8 cellular contexts compared by ENCODE assay signal in the genomic region with DNA sequence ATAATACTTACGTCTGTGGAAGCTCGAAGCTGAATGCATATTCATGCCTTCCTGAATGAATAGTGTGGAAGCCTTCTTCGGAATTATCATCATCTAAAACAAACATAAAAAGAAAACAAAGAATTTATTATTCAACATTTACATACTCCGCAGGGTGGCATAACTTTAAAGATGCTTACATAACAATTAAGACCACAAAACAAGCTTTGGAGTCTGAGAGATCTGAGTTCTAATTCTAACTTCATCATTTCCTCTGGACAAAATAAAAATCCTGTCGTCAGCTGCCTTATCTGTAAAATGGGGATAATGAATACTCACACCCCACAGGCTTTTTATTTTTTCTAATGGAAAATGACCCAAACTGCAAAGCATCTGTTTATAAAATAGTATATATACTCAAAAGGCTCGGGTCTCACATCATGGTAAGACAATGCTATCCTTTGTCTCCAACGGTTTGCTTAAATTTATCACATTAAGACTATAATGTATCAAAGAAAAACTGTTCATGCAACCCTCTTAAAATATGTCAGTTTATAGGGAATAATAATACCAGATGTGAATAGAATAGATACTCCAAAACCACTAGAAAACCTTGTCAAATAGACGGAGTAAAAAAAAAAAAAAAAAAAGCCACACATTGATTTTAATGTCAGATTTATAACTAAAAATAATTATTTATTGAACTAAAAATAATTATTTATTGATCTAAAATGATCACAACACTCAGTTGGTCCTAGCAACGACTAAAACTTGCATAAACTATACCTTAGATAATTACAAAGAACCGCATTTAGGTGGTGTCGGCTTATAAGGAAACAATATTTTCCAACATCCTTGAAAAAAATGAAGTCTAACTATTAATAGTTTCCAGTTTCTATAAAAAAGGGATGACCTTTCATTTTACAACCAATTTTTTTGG. TPM values are rescaled to one million over a fixed set of nuclear protein-coding genes. Genes with fewer than 3 reads are reported as not detected.
DNase-seq lines count a peak whose midpoint lies in the region; ATAC-seq and TF ChIP-seq lines count a peak whose summit lies in the region.

No MANE protein-coding gene starts in this region.

- H3K9me3 ChIP-seq in osteoblast (ENCODE audit: low read depth, low read length) = no peaks in the 10 kb centered on the region

- H3K36me3 Mint-ChIP-seq in effector memory CD8-positive, alpha-beta T cell (ENCODE audit: insufficient read depth) = peaks cover 96% of the 10 kb centered on the region

- peak overlapping the region; percentile 83 for H3K4me2 ChIP-seq in osteoblast (ENCODE audit: insufficient read depth, low read length)

- H3K36me3 ChIP-seq in GM06990 (ENCODE audit: control insufficient read depth, insufficient read depth, low read length) (no peaks in the 10 kb centered on the region), osteoblast (ENCODE audit: insufficient read depth, low read length) (peaks cover 50% of the 10 kb centered on the region)

- peaks cover 8 to 29% of the 10 kb centered on the region in 2 donors for H3K4me1 Mint-ChIP-seq in effector memory CD8-positive, alpha-beta T cell (ENCODE audit: low read depth in 2 of 2)

- no peak for TF ChIP-seq CTCF in GM06990 (IDR thresholded peaks at IDR 0.05; ENCODE audit: insufficient read depth, low read length, poor library complexity, severe bottlenecking)
- TF ChIP-seq CTCF in osteoblast (IDR thresholded peaks at IDR 0.05; ENCODE audit: extremely low read depth, low read depth, low read length) = no peak

- no peaks in the 10 kb centered on the region for H3K9me3 Mint-ChIP-seq in effector memory CD8-positive, alpha-beta T cell

- H3K79me2 ChIP-seq in osteoblast (ENCODE audit: insufficient read depth, low read length) = peaks cover 74% of the 10 kb centered on the region

- peak overlapping the region; percentile 81 to 94 for H3K4me3 Mint-ChIP-seq in effector memory CD8-positive, alpha-beta T cell

- peak overlapping the region; percentile 98 to 100 for H3K27ac Mint-ChIP-seq in effector memory CD8-positive, alpha-beta T cell

- no peak for DNase-seq in GM06990 (ENCODE audit: extremely low read depth, insufficient read length)
- DNase-seq in NCI-H69 (lab: John Stamatoyannopoulos, UW) = peak; percentile 69
- no peak for DNase-seq in effector memory CD8-positive, alpha-beta T cell
- DNase-seq in osteoblast (ENCODE audit: insufficient read length, low spot score, missing footprints) = peak; percentile 77
- DNase-seq in NCI-H446 treated with DMSO at 0.1 percent for 48 hours (lab: John Stamatoyannopoulos, UW) = no peak
- DNase-seq in NCI-H1105 (lab: John Stamatoyannopoulos, UW) = no peak

- no peaks in the 10 kb centered on the region for H3K27me3 ChIP-seq in GM06990 (replicated peaks; ENCODE audit: control insufficient read depth, insufficient read depth, low read length)
- no peaks in the 10 kb centered on the region for H3K27me3 ChIP-seq in osteoblast (ENCODE audit: insufficient read depth, low read length)

- peak overlapping the region; percentile 81 for H3K4me3 ChIP-seq in GM06990 (replicated peaks; ENCODE audit: low read depth, low read length)
- peak overlapping the region; percentile 79 for H3K4me3 ChIP-seq in osteoblast (ENCODE audit: insufficient read depth, low read length)

- H2AFZ ChIP-seq in osteoblast (ENCODE audit: low read length) = no peak overlapping the region

- H3K27ac ChIP-seq in osteoblast (ENCODE audit: low read depth, low read length) = peak overlapping the region; percentile 100

- peaks cover 19% of the 10 kb centered on the region for H3K4me1 ChIP-seq in osteoblast (ENCODE audit: insufficient read depth, low read length)

- H3K27me3 Mint-ChIP-seq in effector memory CD8-positive, alpha-beta T cell = no peaks in the 10 kb centered on the region

- H4K20me1 ChIP-seq in osteoblast (ENCODE audit: insufficient read depth, low read length) = peaks cover 3% of the 10 kb centered on the region

- ATAC-seq in effector memory CD8-positive, alpha-beta T cell (replicated peaks) = no peak
- ATAC-seq in GM19397 (IDR thresholded peaks at IDR 0.05; ENCODE audit: unreplicated experiment) = no peak
- no peak for ATAC-seq in GM21390 (IDR thresholded peaks at IDR 0.05; ENCODE audit: unreplicated experiment)

RNA-seq across cellular contexts. Expression of a gene that starts 4.2 kb away (rescaled TPM):
- total RNA-seq in osteoblast = 93.1 and 101 TPM in 2 replicates

Comparison
In these comparisons a context has a peak if more than half of its experiments do, and no peak if none do; other contexts are left out.
1. DNase-seq: peak in NCI-H69 (single experiment) and osteoblast (single experiment); none in GM06990 (single experiment), effector memory CD8-positive, alpha-beta T cell (0 of 3), NCI-H446 treated with DMSO at 0.1 percent for 48 hours (single experiment) and NCI-H1105 (single experiment).